9 cellular contexts compared by ENCODE assay signal in genomic region chr2:232551776-232552175, GRCh38. TPM values are rescaled to one million over a fixed set of nuclear protein-coding genes. Genes with fewer than 3 reads are reported as not detected.
DNase-seq lines count a peak whose midpoint lies in the region; ATAC-seq and TF ChIP-seq lines count a peak whose summit lies in the region.
"Had no signal": no experiment of that assay in that cellular context is flagged by ENCODE, and none has a peak within 500 bp of the region (broad histone marks: within the 10 kb centered on the region; RNA-seq: fewer than 3 reads in every experiment).

No MANE protein-coding gene starts in this region.

- intact Hi-C loops in sigmoid colon (cut with DNase I) = no loop called here

- peaks cover 58% of the 10 kb centered on the region for H3K79me2 ChIP-seq in fibroblast of lung (ENCODE audit: control insufficient read depth, insufficient read depth, low read length)

- no peaks in the 10 kb centered on the region for H4K20me1 ChIP-seq in fibroblast of lung (ENCODE audit: control insufficient read depth, extremely low read depth, insufficient read depth, low read length)

- 94 to 95% methylated on average over 4 of the region's 4 CpGs for WGBS in sigmoid colon, 2 donors

- H3K4me3 ChIP-seq in GM12864 (ENCODE audit: low read depth, low read length) (peak overlapping the region; percentile 91), SK-N-MC (peak overlapping the region; percentile 100), fibroblast of lung (replicated peaks in 1 of 4; ENCODE audit: control extremely low read depth in 1 of 4, insufficient read depth in 1 of 4, low read depth in 3 of 4, low read length in 4 of 4) (peak overlapping the region; percentile 77 to 95 (median 90)), sigmoid colon (peak overlapping the region in 2 of 4 donors; percentile 70 to 80)

- H2AFZ ChIP-seq in fibroblast of lung (ENCODE audit: low read length) = no peak overlapping the region

- H3K9ac ChIP-seq in SK-N-MC (ENCODE audit: insufficient read length) (no peak overlapping the region), fibroblast of lung (ENCODE audit: insufficient read depth, low read length) (no peak overlapping the region)

- no peaks in the 10 kb centered on the region for H3K4me1 ChIP-seq in fibroblast of lung (ENCODE audit: control insufficient read depth, extremely low read depth, insufficient read depth, low read length)
- peaks cover 0 to 22% (median 18%) of the 10 kb centered on the region in 4 donors for H3K4me1 ChIP-seq in sigmoid colon

- no peak for TF ChIP-seq EP300 in sigmoid colon (IDR thresholded peaks at IDR 0.05)

- H3K9me3 ChIP-seq in SK-N-MC (ENCODE audit: low read depth, low read length) (no peaks in the 10 kb centered on the region; the same call in 1 of the 2 replicates), fibroblast of lung (ENCODE audit: control insufficient read depth, insufficient read depth, low read depth, low read length) (no peaks in the 10 kb centered on the region), sigmoid colon (no peaks in the 10 kb centered on the region)

- H3K4me2 ChIP-seq in fibroblast of lung (ENCODE audit: extremely low read depth, insufficient read depth, low read length) = peak overlapping the region; percentile 95

- H3K27ac ChIP-seq in SK-N-MC (no peak overlapping the region), fibroblast of lung (ENCODE audit: insufficient read depth, low read length) (peak overlapping the region; percentile 97), sigmoid colon (peak overlapping the region in 3 of 4 donors; percentile 91 to 98 (median 96))

- peaks cover 39% of the 10 kb centered on the region for H3K36me3 ChIP-seq in SK-N-MC (ENCODE audit: insufficient read depth, low read length)
- no peaks in the 10 kb centered on the region for H3K36me3 ChIP-seq in fibroblast of lung (ENCODE audit: control insufficient read depth, insufficient read depth, low read length)
- peaks cover 0 to 11% (median 2%) of the 10 kb centered on the region in 4 donors for H3K36me3 ChIP-seq in sigmoid colon

- TF ChIP-seq CTCF in GM12864 (IDR thresholded peaks at IDR 0.05; ENCODE audit: low read depth, low read length, missing control alignments) (no peak), fibroblast of lung (conservative IDR thresholded peaks at IDR 0.05 in 1 of 2, IDR thresholded peaks at IDR 0.05 in 1 of 2; ENCODE audit: low read depth in 1 of 2, low read length in 2 of 2) (no peak), sigmoid colon (IDR thresholded peaks at IDR 0.05) (no peak)

- no peaks in the 10 kb centered on the region for H3K27me3 ChIP-seq in fibroblast of lung (ENCODE audit: control insufficient read depth, insufficient read depth, low read length)
- no peaks in the 10 kb centered on the region for H3K27me3 ChIP-seq in sigmoid colon

- no peak for ATAC-seq in HG02852 (IDR thresholded peaks at IDR 0.05; ENCODE audit: unreplicated experiment)

- DNase-seq in GM12864 (ENCODE audit: low read depth) (no peak), SK-N-MC (ENCODE audit: low read depth, low spot score) (no peak), fibroblast of lung (ENCODE audit: low read depth in 2 of 2) (no peak), sigmoid colon (no peak), putamen (ENCODE audit: low spot score) (no peak), OCI-M2 (lab: John Stamatoyannopoulos, UW; ENCODE audit: unreplicated experiment) (no peak), NCI-H1417 treated with DMSO at 0.1 percent for 48 hours (lab: John Stamatoyannopoulos, UW) (no peak)

- no peak for TF ChIP-seq POLR2A in sigmoid colon (IDR thresholded peaks at IDR 0.05)

RNA-seq across cellular contexts. Expression of gene EIF4E2, which starts 1.3 kb away (rescaled TPM):
- total RNA-seq in fibroblast of lung (94.5 and 101 TPM in 2 replicates), sigmoid colon (10 to 100 TPM; 42.5 to 55.1 (median 48.4) TPM)
- polyA plus RNA-seq in fibroblast of lung (75.3 and 77.6 TPM in 2 replicates), sigmoid colon (100 to 1,000 TPM in 1 of 3 donors, 10 to 100 TPM in 2; 85.5 to 131 (median 98.5) TPM)
- 92.7 and 118 TPM in 2 replicates for polyA plus RNA-seq in fibroblast of lung (2012)
- polyA minus RNA-seq in fibroblast of lung (ENCODE audit: low replicate concordance) = 31.8 and 54.8 TPM in 2 replicates

RNA-seq across cellular contexts. Expression of gene TIGD1, which starts 1.4 kb away (rescaled TPM):
- 2.1 and 4.0 TPM in 2 replicates for total RNA-seq in fibroblast of lung
- 2.5 and 3.0 TPM in 2 replicates for polyA plus RNA-seq in fibroblast of lung
- polyA plus RNA-seq in fibroblast of lung (2012) = 1.4 and 2.1 TPM in 2 replicates
- 0.12 and 1.6 TPM in 2 replicates for polyA minus RNA-seq in fibroblast of lung (ENCODE audit: low replicate concordance)
- total RNA-seq in sigmoid colon = 1 to 10 TPM; 2.1 to 4.2 (median 3.1) TPM
- polyA plus RNA-seq in sigmoid colon = 1 to 10 TPM in 1 of 3 donors, under 1 TPM in 2; 0.23 to 3.4 (median 0.60) TPM

RNA-seq across cellular contexts. Expression of gene CHRNG, which starts 12.3 kb away (rescaled TPM):
- total RNA-seq in fibroblast of lung = not detected in 2 replicates
- not detected in 2 replicates for polyA plus RNA-seq in fibroblast of lung
- not detected in 2 replicates for polyA plus RNA-seq in fibroblast of lung (2012)
- polyA minus RNA-seq in fibroblast of lung (ENCODE audit: low replicate concordance) = not detected in 2 replicates
- total RNA-seq in sigmoid colon = not detected
- not detected for polyA plus RNA-seq in sigmoid colon
- total RNA-seq: mucosa of gallbladder had no signal

RNA-seq across cellular contexts. Expression of gene CHRND, which starts 25.8 kb away (rescaled TPM):
- total RNA-seq in fibroblast of lung (not detected in 2 replicates), sigmoid colon (not detected)
- polyA plus RNA-seq in fibroblast of lung (not detected in 2 replicates), sigmoid colon (not detected)
- not detected in 2 replicates for polyA plus RNA-seq in fibroblast of lung (2012)
- not detected in 2 replicates for polyA minus RNA-seq in fibroblast of lung (ENCODE audit: low replicate concordance)
- total RNA-seq: mucosa of gallbladder had no signal

RNA-seq across cellular contexts. Expression of gene PRSS56, which starts 31.6 kb away (rescaled TPM):
- total RNA-seq in fibroblast of lung (not detected in 2 replicates), sigmoid colon (not detected)
- polyA plus RNA-seq in fibroblast of lung (not detected in 2 replicates), sigmoid colon (not detected)
- not detected in 2 replicates for polyA plus RNA-seq in fibroblast of lung (2012)
- not detected in 2 replicates for polyA minus RNA-seq in fibroblast of lung (ENCODE audit: low replicate concordance)
- total RNA-seq: mucosa of gallbladder had no signal
